ENCODE assay signal across 8 cellular contexts in the genomic region with DNA sequence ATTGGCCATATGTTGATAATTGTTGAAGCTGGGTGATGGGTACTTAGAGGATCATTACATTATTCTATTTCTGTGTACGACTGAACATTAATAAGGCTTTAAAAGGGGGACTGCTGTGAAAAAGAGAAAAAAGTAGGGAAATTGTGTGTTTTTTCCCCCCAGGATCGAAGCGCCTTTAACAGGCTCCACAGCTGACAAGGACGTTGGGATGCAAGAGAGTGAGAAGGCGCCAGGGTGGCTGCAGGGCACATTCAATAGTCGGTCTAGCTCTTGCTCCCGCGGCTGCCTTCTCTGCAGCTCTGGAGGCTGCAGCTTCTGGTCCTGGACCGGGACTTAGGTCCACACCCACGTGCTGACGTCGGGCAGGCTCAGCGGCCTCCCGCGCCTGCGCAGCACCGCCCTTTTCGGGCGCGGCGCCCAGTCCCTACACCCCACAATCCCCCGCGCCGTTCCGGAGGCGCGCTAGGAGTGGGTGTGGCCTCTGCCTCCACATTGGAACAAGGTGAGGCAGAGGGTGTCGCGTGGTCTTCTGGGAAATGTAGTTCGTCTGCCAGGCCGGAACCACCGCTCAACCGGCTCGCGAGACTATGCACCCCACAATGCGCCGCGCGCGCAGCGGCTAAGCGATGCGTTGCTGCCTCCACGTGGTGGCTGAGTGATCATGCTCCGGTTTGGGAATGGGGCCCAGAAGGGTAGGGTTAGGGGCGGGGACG. TPM values are rescaled to one million over a fixed set of nuclear protein-coding genes. Genes with fewer than 3 reads are reported as not detected.
DNase-seq lines count a peak whose midpoint lies in the region; ATAC-seq, FAIRE-seq and TF ChIP-seq lines count a peak whose summit lies in the region.

No MANE protein-coding gene starts in this region.

- H4K20me1 ChIP-seq in Karpas-422 (ENCODE audit: insufficient read depth, low read depth, low read length): no peaks in the 10 kb centered on the region
- H4K20me1 ChIP-seq in fibroblast of lung (ENCODE audit: control insufficient read depth, extremely low read depth, insufficient read depth, low read length): no peaks in the 10 kb centered on the region

- H3K27me3 Mint-ChIP-seq in naive thymus-derived CD8-positive, alpha-beta T cell: peaks cover 0 to 4% (median 0%) of the 10 kb centered on the region in 5 donors

- peak; percentile 74 for FAIRE-seq in RCC 7860 (lab: Jason Lieb, UNC)

- no peaks in the 10 kb centered on the region for H3K79me2 ChIP-seq in Karpas-422 (ENCODE audit: low read length)
- H3K79me2 ChIP-seq in fibroblast of lung (ENCODE audit: control insufficient read depth, insufficient read depth, low read length): no peaks in the 10 kb centered on the region

- H3K4me1 Mint-ChIP-seq in naive thymus-derived CD8-positive, alpha-beta T cell: peaks cover 20 to 57% (median 45%) of the 10 kb centered on the region in 4 donors

- POLR2A ChIA-PET in naive thymus-derived CD8-positive, alpha-beta T cell (lab: Charles Lee): interaction anchor here (0.6 to 6.0 kb wide), 14 partner anchors 17 to 206 kb away, joined by 3 to 58 read pairs (median 6); partner anchors contain the start of genes NFKBID, PSENEN and U2AF1L4

- H3K9ac ChIP-seq in Karpas-422 (ENCODE audit: low read length) (peak overlapping the region; percentile 75), fibroblast of lung (ENCODE audit: insufficient read depth, low read length) (no peak overlapping the region)

- H3K27me3 ChIP-seq in Karpas-422 (ENCODE audit: low read length) (no peaks in the 10 kb centered on the region), fibroblast of lung (ENCODE audit: control insufficient read depth, insufficient read depth, low read length) (no peaks in the 10 kb centered on the region)

- H3K4me2 ChIP-seq in Karpas-422 (ENCODE audit: low read depth, low read length, poor library complexity, severe bottlenecking): peak overlapping the region; percentile 84
- H3K4me2 ChIP-seq in fibroblast of lung (ENCODE audit: extremely low read depth, insufficient read depth, low read length): peak overlapping the region; percentile 49

- H3K27ac Mint-ChIP-seq in naive thymus-derived CD8-positive, alpha-beta T cell: peak overlapping the region; percentile 72 to 95 (median 91)

- H3K9me2 ChIP-seq in Karpas-422 (replicated peaks; ENCODE audit: insufficient read depth, low read length): no peaks in the 10 kb centered on the region

- ATAC-seq in GM21825 (IDR thresholded peaks at IDR 0.05; ENCODE audit: unreplicated experiment): peak; percentile 92
- ATAC-seq in naive thymus-derived CD8-positive, alpha-beta T cell: peak; percentile 96 to 97

- H3K27ac ChIP-seq in Karpas-422 (ENCODE audit: low read length) (peak overlapping the region; percentile 38; the same call in 1 of the 2 replicates), fibroblast of lung (ENCODE audit: insufficient read depth, low read length) (no peak overlapping the region)

- H3K4me3 ChIP-seq in Karpas-422 (ENCODE audit: low read length): peak overlapping the region; percentile 68
- peak overlapping the region in 2 of 4 experiments; percentile 48 to 62 for H3K4me3 ChIP-seq in fibroblast of lung (replicated peaks in 1 of 4; ENCODE audit: control extremely low read depth in 1 of 4, insufficient read depth in 1 of 4, low read depth in 3 of 4, low read length in 4 of 4)

- no peaks in the 10 kb centered on the region for H3K9me3 ChIP-seq in Karpas-422 (ENCODE audit: low read length)
- no peaks in the 10 kb centered on the region for H3K9me3 ChIP-seq in fibroblast of lung (ENCODE audit: control insufficient read depth, insufficient read depth, low read depth, low read length)

- H2AFZ ChIP-seq in Karpas-422 (ENCODE audit: low read length): peak overlapping the region; percentile 54
- peak overlapping the region; percentile 9 for H2AFZ ChIP-seq in fibroblast of lung (ENCODE audit: low read length)

- peaks cover 0 to 4% (median 0%) of the 10 kb centered on the region in 9 donors for H3K9me3 Mint-ChIP-seq in naive thymus-derived CD8-positive, alpha-beta T cell

- H3K4me3 Mint-ChIP-seq in naive thymus-derived CD8-positive, alpha-beta T cell: peak overlapping the region; percentile 69 to 85 (median 82)

- H3K36me3 ChIP-seq in Karpas-422 (ENCODE audit: insufficient read depth, low read length) (no peaks in the 10 kb centered on the region), fibroblast of lung (ENCODE audit: control insufficient read depth, insufficient read depth, low read length) (no peaks in the 10 kb centered on the region)

- H3K4me1 ChIP-seq in Karpas-422 (ENCODE audit: low read length) (peaks cover 29% of the 10 kb centered on the region), fibroblast of lung (ENCODE audit: control insufficient read depth, extremely low read depth, insufficient read depth, low read length) (peaks cover 5% of the 10 kb centered on the region)

- peak; percentile 99 for DNase-seq in EH (ENCODE audit: low read depth)
- DNase-seq in Karpas-422: peak; percentile 100
- peak; percentile 97 for DNase-seq in RCC 7860 (ENCODE audit: low spot score)
- peak; percentile 98 to 99 for DNase-seq in activated T-helper 1 cell treated with anti-CD3 and anti-CD28 coated beads, Interleukin-2, amount 50 U/mL, for 16 hours (ENCODE audit: low read depth in 1 of 2, low spot score in 1 of 2)
- peak; percentile 98 to 99 for DNase-seq in fibroblast of lung (ENCODE audit: low read depth in 2 of 2)
- peak; percentile 95 to 100 (median 100) for DNase-seq in naive thymus-derived CD8-positive, alpha-beta T cell
- DNase-seq in stimulated activated naive CD4-positive, alpha-beta T cell (lab: John Stamatoyannopoulos, UW): peak; percentile 96 to 100 (median 100)

- peaks cover 0 to 2% (median 0%) of the 10 kb centered on the region in 3 donors for H3K36me3 Mint-ChIP-seq in naive thymus-derived CD8-positive, alpha-beta T cell

- peak; percentile 83 for TF ChIP-seq CTCF in fibroblast of lung (conservative IDR thresholded peaks at IDR 0.05 in 1 of 2, IDR thresholded peaks at IDR 0.05 in 1 of 2; ENCODE audit: low read depth in 1 of 2, low read length in 2 of 2)

RNA-seq across cellular contexts. Expression of gene LRFN3, which starts 4.9 kb away (rescaled TPM):
- 3.7 and 3.8 TPM in 2 replicates for total RNA-seq in Karpas-422 (2014; rRNA removed; shearing (Covaris generic); ENCODE audit: low replicate concordance)
- 2.6 and 3.1 TPM in 2 replicates for total RNA-seq in fibroblast of lung
- polyA plus RNA-seq in fibroblast of lung: 2.2 and 2.6 TPM in 2 replicates
- 6.6 and 9.6 TPM in 2 replicates for polyA plus RNA-seq in fibroblast of lung (2012)
- polyA minus RNA-seq in fibroblast of lung (ENCODE audit: low replicate concordance): 9.7 and 12.2 TPM in 2 replicates
- 10 to 100 TPM; 11.2 to 11.4 TPM for total RNA-seq in naive thymus-derived CD8-positive, alpha-beta T cell
- polyA plus RNA-seq in naive thymus-derived CD8-positive, alpha-beta T cell: 1 to 10 TPM in 2 of 3 donors, under 1 TPM in 1; 0.62 to 1.4 (median 1.1) TPM

RNA-seq across cellular contexts. Expression of gene TYROBP, which starts 23.2 kb away (rescaled TPM):
- not detected in 2 replicates for total RNA-seq in Karpas-422 (2014; rRNA removed; shearing (Covaris generic); ENCODE audit: low replicate concordance)
- total RNA-seq in fibroblast of lung: 0.26 TPM in 1 of 2 replicates, not detected in the other
- not detected in 2 replicates for polyA plus RNA-seq in fibroblast of lung
- polyA plus RNA-seq in fibroblast of lung (2012): 0.31 TPM in 1 of 2 replicates, not detected in the other
- polyA minus RNA-seq in fibroblast of lung (ENCODE audit: low replicate concordance): not detected in 2 replicates
- total RNA-seq in naive thymus-derived CD8-positive, alpha-beta T cell: 1 to 10 TPM; 3.1 to 5.8 TPM
- polyA plus RNA-seq in naive thymus-derived CD8-positive, alpha-beta T cell: 10 to 100 TPM in 1 of 3 donors, 1 to 10 TPM in 2; 4.4 to 72.6 (median 5.6) TPM

RNA-seq across cellular contexts. Expression of gene HCST, which starts 29.0 kb away (rescaled TPM):
- 12.2 and 18.8 TPM in 2 replicates for total RNA-seq in Karpas-422 (2014; rRNA removed; shearing (Covaris generic); ENCODE audit: low replicate concordance)
- total RNA-seq in fibroblast of lung: 1.0 and 2.0 TPM in 2 replicates
- polyA plus RNA-seq in fibroblast of lung: 0.14 and 0.16 TPM in 2 replicates
- 0.73 and 0.76 TPM in 2 replicates for polyA plus RNA-seq in fibroblast of lung (2012)
- 3.5 TPM in 1 of 2 replicates, not detected in the other for polyA minus RNA-seq in fibroblast of lung (ENCODE audit: low replicate concordance)
- total RNA-seq in naive thymus-derived CD8-positive, alpha-beta T cell: 10 to 100 TPM; 85.7 to 87.7 TPM
- 1,000 to 10,000 TPM; 1,254 to 1,751 (median 1,469) TPM for polyA plus RNA-seq in naive thymus-derived CD8-positive, alpha-beta T cell

RNA-seq across cellular contexts. Expression of gene NFKBID, which starts 31.0 kb away (rescaled TPM):
- 7.2 and 17.1 TPM in 2 replicates for total RNA-seq in Karpas-422 (2014; rRNA removed; shearing (Covaris generic); ENCODE audit: low replicate concordance)
- 2.3 and 2.6 TPM in 2 replicates for total RNA-seq in fibroblast of lung
- 1.2 and 2.4 TPM in 2 replicates for polyA plus RNA-seq in fibroblast of lung
- 2.3 and 2.8 TPM in 2 replicates for polyA plus RNA-seq in fibroblast of lung (2012)
- 1.8 and 7.1 TPM in 2 replicates for polyA minus RNA-seq in fibroblast of lung (ENCODE audit: low replicate concordance)
- total RNA-seq in naive thymus-derived CD8-positive, alpha-beta T cell: 10 to 100 TPM; 42.7 to 48.7 TPM
- 1 to 10 TPM; 1.2 to 2.8 (median 2.5) TPM for polyA plus RNA-seq in naive thymus-derived CD8-positive, alpha-beta T cell
